ENCODE assay signal across 1 cellular context in genomic region chr19:46000497-46001246, GRCh38.
TF ChIP-seq lines count a peak whose summit lies in the region.

No MANE protein-coding gene starts in this region.

TF ChIP-seq in IMR-90, 13 proteins besides CTCF, POLR2A, EP300 and RAD21 (continued from another document):
- TF ChIP-seq SMC3 (IDR thresholded peaks at IDR 0.05; ENCODE audit: low read depth, low read length) = no peak
- TF ChIP-seq ELK1 (IDR thresholded peaks at IDR 0.05; ENCODE audit: borderline replicate concordance, low read depth, low read length) = no peak
- no peak for TF ChIP-seq RFX5 (IDR thresholded peaks at IDR 0.05; ENCODE audit: low read depth, low read length)
- no peak for TF ChIP-seq MAFK (IDR thresholded peaks at IDR 0.05; ENCODE audit: low read depth, low read length)
- no peak for TF ChIP-seq USF2 (IDR thresholded peaks at IDR 0.05; ENCODE audit: low read depth, low read length)
- no peak for TF ChIP-seq FOS (IDR thresholded peaks at IDR 0.05; ENCODE audit: low read depth, low read length)
- no peak for TF ChIP-seq CHD1 (IDR thresholded peaks at IDR 0.05; ENCODE audit: low read depth, low read length)
TF ChIP-seq in IMR-90: peak in this region for 0.
